Comparison of ENCODE assay signal across 21 cellular contexts in genomic region chr5:142412581-142412980, GRCh38.
A peak's percentile ranks its signal among the peaks of the same experiment; 100 is the strongest.
DNase-seq lines count a peak whose midpoint lies in the region; ATAC-seq and TF ChIP-seq lines count a peak whose summit lies in the region.
"Had no signal": no experiment of that assay in that cellular context is flagged by ENCODE, and none has a peak within 500 bp of the region (broad histone marks: within the 10 kb centered on the region; RNA-seq: fewer than 3 reads in every experiment).

No MANE protein-coding gene starts in this region.

- H2BK15ac ChIP-seq in neuronal stem cell (ENCODE audit: low read length): no peak overlapping the region

- WGBS in endodermal cell (ENCODE audit: insufficient coverage in 1 of 2, insufficient read length in 1 of 2), 2 experiments: 95 to 97% methylated on average over 5 of the region's 5 CpGs
- no CpG with 5 or more reads among the region's 5 CpGs for WGBS in neuronal stem cell (ENCODE audit: extremely low coverage in 2 of 2, insufficient read length in 2 of 2, insufficient replicate concordance in 1 of 2), 2 donors

- no peak overlapping the region for H2AFZ ChIP-seq in neuronal stem cell (ENCODE audit: low read length)
- H2AFZ ChIP-seq: GM23248 had no signal

- H3K9me3 Mint-ChIP-seq in endodermal cell: no peaks in the 10 kb centered on the region

- H3K9me3 ChIP-seq in BLaER1 (no peaks in the 10 kb centered on the region), endodermal cell (ENCODE audit: control insufficient read depth, low read length) (no peaks in the 10 kb centered on the region), neuronal stem cell (replicated peaks in 1 of 2; ENCODE audit: control insufficient read depth in 2 of 2, insufficient read depth in 1 of 2, low read depth in 1 of 2, low read length in 2 of 2) (no peaks in the 10 kb centered on the region)

- peak overlapping the region; percentile 53 for H3K27ac Mint-ChIP-seq in endodermal cell

- ATAC-seq in GM18873 (IDR thresholded peaks at IDR 0.05; ENCODE audit: low FRiP score, unreplicated experiment) (no peak), GM18511 (IDR thresholded peaks at IDR 0.05; ENCODE audit: unreplicated experiment) (no peak)
- ATAC-seq: GM12878 had no signal

- H3K27ac ChIP-seq in BLaER1 (no peak overlapping the region), endodermal cell (ENCODE audit: low read depth, low read length) (no peak overlapping the region), neuronal stem cell (replicated peaks; ENCODE audit: low read length) (no peak overlapping the region)
- H3K27ac ChIP-seq: GM23248, SK-N-MC had no signal

- H2AK5ac ChIP-seq in neuronal stem cell (ENCODE audit: low read depth, low read length): no peak overlapping the region

- H3K36me3 ChIP-seq in BLaER1: no peaks in the 10 kb centered on the region
- no peaks in the 10 kb centered on the region for H3K36me3 ChIP-seq in endodermal cell (ENCODE audit: control insufficient read depth, insufficient read depth, low read length)
- no peaks in the 10 kb centered on the region for H3K36me3 ChIP-seq in neuronal stem cell (replicated peaks in 1 of 2; ENCODE audit: control insufficient read depth in 2 of 2, insufficient read depth in 2 of 2, low read length in 2 of 2)

- DNase-seq in LHCN-M2 (ENCODE audit: low read depth) (peak; percentile 25), endodermal cell (no peak), neuronal stem cell (ENCODE audit: low spot score) (no peak), NCI-H526 treated with DMSO at 0.1 percent for 48 hours (lab: John Stamatoyannopoulos, UW) (no peak)
- DNase-seq: COR-L47, DMS 273 treated with DMSO at 0.1 percent for 48 hours, DND-41, GM23248, HCEC 1CT, MV-4-11, NCI-H1105 treated with DMSO at 0.1 percent for 48 hours, NCI-H2081, NCI-H2171, NCI-H345, OCI-M1, Right ventricle myocardium superior had no signal

- H2BK12ac ChIP-seq in neuronal stem cell (ENCODE audit: low read length): no peak overlapping the region

- no peak overlapping the region for H2BK5ac ChIP-seq in neuronal stem cell (ENCODE audit: low read length)

- H4K91ac ChIP-seq in neuronal stem cell (ENCODE audit: low read depth, low read length, poor library complexity): no peak overlapping the region

- H4K20me1 ChIP-seq in BLaER1: no peaks in the 10 kb centered on the region

- H3K4me3 ChIP-seq in BLaER1 (no peak overlapping the region), endodermal cell (ENCODE audit: low read length) (no peak overlapping the region), neuronal stem cell (ENCODE audit: low read length in 2 of 2) (no peak overlapping the region)
- H3K4me3 ChIP-seq: GM12878, GM23248, SK-N-MC had no signal

- H3K9ac ChIP-seq in BLaER1 (no peak overlapping the region), endodermal cell (ENCODE audit: extremely low read depth, low read length, poor library complexity, severe bottlenecking) (no peak overlapping the region), neuronal stem cell (ENCODE audit: low read depth, low read length, poor library complexity) (no peak overlapping the region)
- H3K9ac ChIP-seq: GM23248 had no signal

- no peak overlapping the region for H4K8ac ChIP-seq in neuronal stem cell (ENCODE audit: low read depth, low read length)

- H3K27me3 ChIP-seq in BLaER1 (no peaks in the 10 kb centered on the region), endodermal cell (ENCODE audit: control insufficient read depth, insufficient read depth, low read length, poor library complexity, severe bottlenecking) (no peaks in the 10 kb centered on the region), neuronal stem cell (ENCODE audit: control insufficient read depth in 3 of 3, insufficient read depth in 3 of 3, low read depth in 1 of 3, low read length in 3 of 3) (no peaks in the 10 kb centered on the region)

- H3K4me2 ChIP-seq in BLaER1 (peak overlapping the region; percentile 36; the same call in 1 of the 2 replicates), neuronal stem cell (ENCODE audit: insufficient read depth, low read length, poor library complexity, severe bottlenecking) (no peak overlapping the region)

- H3K4me1 Mint-ChIP-seq in endodermal cell: peaks cover 7% of the 10 kb centered on the region

- H3K27me3 Mint-ChIP-seq in endodermal cell (ENCODE audit: insufficient read depth): no peaks in the 10 kb centered on the region

- no peak overlapping the region for H3K4ac ChIP-seq in neuronal stem cell (ENCODE audit: low read length)

- H3K23ac ChIP-seq in neuronal stem cell (ENCODE audit: low read depth, low read length, poor library complexity): no peak overlapping the region

- no peak overlapping the region for H3K4me3 Mint-ChIP-seq in endodermal cell

- no peaks in the 10 kb centered on the region for H3K36me3 Mint-ChIP-seq in endodermal cell (ENCODE audit: low read depth)

- H3K79me1 ChIP-seq in neuronal stem cell (ENCODE audit: low read depth, low read length): no peaks in the 10 kb centered on the region

- H2BK120ac ChIP-seq in neuronal stem cell (ENCODE audit: low read depth, low read length): no peak overlapping the region

- no peak overlapping the region for H3K14ac ChIP-seq in neuronal stem cell (ENCODE audit: low read length)

- H3K18ac ChIP-seq in neuronal stem cell (ENCODE audit: low read length): peak overlapping the region; percentile 15

- TF ChIP-seq CTCF in endodermal cell (conservative IDR thresholded peaks at IDR 0.05): no peak

- H3K4me1 ChIP-seq in BLaER1 (peaks cover 33% of the 10 kb centered on the region), endodermal cell (ENCODE audit: control insufficient read depth, insufficient read depth, low read length) (no peaks in the 10 kb centered on the region), neuronal stem cell (ENCODE audit: control insufficient read depth in 2 of 2, insufficient read depth in 1 of 2, low read depth in 1 of 2, low read length in 2 of 2) (peaks cover 7 to 12% of the 10 kb centered on the region in 2 donors)
